Comparison of ENCODE assay signal across 1 cellular context in genomic region chr4:146648384-146648783, GRCh38.
TF ChIP-seq lines count a peak whose summit lies in the region.

No MANE protein-coding gene starts in this region.

TF ChIP-seq in H1, 55 proteins besides CTCF, POLR2A, EP300 and RAD21:
- TF ChIP-seq KDM1A (IDR thresholded peaks at IDR 0.05; ENCODE audit: borderline replicate concordance, low read length) (peak; percentile 84; the same call in 1 of the 2 replicates), JUN (IDR thresholded peaks at IDR 0.05; ENCODE audit: low read depth, low read length) (no peak), TCF12 (IDR thresholded peaks at IDR 0.05; ENCODE audit: low read depth, low read length) (peak; percentile 66; the same call in 1 of the 2 replicates), POLR2AphosphoS5 (IDR thresholded peaks at IDR 0.05; ENCODE audit: low read depth, low read length) (peak; percentile 68), YY1 (IDR thresholded peaks at IDR 0.05; ENCODE audit: low read depth, low read length) (no peak), SUZ12 (IDR thresholded peaks at IDR 0.05; ENCODE audit: low read length) (0 out of 2 replicates have a peak, but pooled peaks have one; percentile 2)
